In the genomic region with DNA sequence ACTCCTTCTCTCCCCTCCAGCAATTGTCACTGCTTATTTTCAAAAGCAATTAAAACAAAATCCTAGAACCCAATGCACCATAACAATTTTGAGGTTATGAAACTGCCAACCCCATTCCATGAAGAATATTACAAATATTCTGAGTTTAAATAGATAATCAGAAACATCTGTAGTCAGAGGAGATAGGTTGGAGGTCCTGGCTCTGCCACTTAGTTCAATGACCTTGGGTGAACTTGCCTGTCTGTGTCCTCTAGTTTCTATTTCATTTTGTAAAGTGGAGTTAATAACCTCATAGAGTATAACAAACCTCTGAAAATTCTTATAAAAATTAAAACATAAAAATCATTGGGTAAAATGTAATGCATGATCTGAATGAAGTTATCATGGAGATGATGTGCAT, we compare ENCODE assay signal across 18 cellular contexts.
A peak's percentile ranks its signal among the peaks of the same experiment; 100 is the strongest.
DNase-seq lines count a peak whose midpoint lies in the region; ATAC-seq and TF ChIP-seq lines count a peak whose summit lies in the region.
"Had no signal": no experiment of that assay in that cellular context is flagged by ENCODE, and none has a peak within 500 bp of the region (broad histone marks: within the 10 kb centered on the region; RNA-seq: fewer than 3 reads in every experiment).

No MANE protein-coding gene starts in this region.

- no peaks in the 10 kb centered on the region for H3K27me3 Mint-ChIP-seq in naive thymus-derived CD4-positive, alpha-beta T cell
- H3K27me3 Mint-ChIP-seq: CD4-positive, alpha-beta memory T cell had no signal

- H3K27ac Mint-ChIP-seq in naive thymus-derived CD4-positive, alpha-beta T cell: no peak overlapping the region
- H3K27ac Mint-ChIP-seq: CD4-positive, alpha-beta memory T cell; GM23338 had no signal

- H3K4me3 ChIP-seq in naive thymus-derived CD4-positive, alpha-beta T cell (ENCODE audit: low read length): no peak overlapping the region
- H3K4me3 ChIP-seq in MG63: no peak overlapping the region
- H3K4me3 ChIP-seq: GM12878, GM23338 had no signal

- ATAC-seq in SK-N-SH treated with all-trans-retinoic acid at 6 μM for 48 hours: peak; percentile 71
- no peak for ATAC-seq in naive thymus-derived CD4-positive, alpha-beta T cell
- ATAC-seq in GM21528 (IDR thresholded peaks at IDR 0.05; ENCODE audit: low FRiP score, unreplicated experiment): no peak
- ATAC-seq in stimulated activated naive CD8-positive, alpha-beta T cell treated with anti-CD3 and anti-CD28 coated beads, Interleukin-15, Interleukin-2, amounts not matched to agents 100 U/mL and 50 U/mL, for 24 hours: no peak
- ATAC-seq: GM12878, GM23338 had no signal

- no peaks in the 10 kb centered on the region for H3K27me3 ChIP-seq in naive thymus-derived CD4-positive, alpha-beta T cell (ENCODE audit: control insufficient read depth in 2 of 2, insufficient read depth in 2 of 2, low read length in 2 of 2)
- no peaks in the 10 kb centered on the region for H3K27me3 ChIP-seq in MG63
- H3K27me3 ChIP-seq: BE2C had no signal

- H3K4me3 Mint-ChIP-seq in naive thymus-derived CD4-positive, alpha-beta T cell: no peak overlapping the region
- H3K4me3 Mint-ChIP-seq: CD4-positive, alpha-beta memory T cell; GM23338 had no signal

- CTCF ChIA-PET in naive thymus-derived CD4-positive, alpha-beta T cell (lab: Charles Lee): no interaction called here

- peak; percentile 24 for DNase-seq in AG09319 (ENCODE audit: extremely low read depth, low read depth)
- peak; percentile 50 for DNase-seq in GM03348 (ENCODE audit: low spot score)
- peak; percentile 58 for DNase-seq in fibroblast of peridontal ligament (ENCODE audit: extremely low read depth)
- DNase-seq in naive thymus-derived CD4-positive, alpha-beta T cell: no peak
- no peak for DNase-seq in stimulated activated naive CD8-positive, alpha-beta T cell treated with anti-CD3 and anti-CD28 coated beads, Interleukin-15, Interleukin-2, amounts not matched to agents 100 U/mL and 50 U/mL, for 24 hours
- DNase-seq in MG63: no peak
- DNase-seq: 8988T; BE2C; CD4-positive, alpha-beta memory T cell; DMS153; DMS79 treated with DMSO at 0.1 percent for 48 hours; GDM1; H7 had no signal

- H3K36me3 Mint-ChIP-seq in naive thymus-derived CD4-positive, alpha-beta T cell: no peaks in the 10 kb centered on the region
- H3K36me3 Mint-ChIP-seq: CD4-positive, alpha-beta memory T cell had no signal

- intact Hi-C loops in naive thymus-derived CD4-positive, alpha-beta T cell (cut with micrococcal nuclease): no loop called here

- peaks cover 0 to 7% (median 0%) of the 10 kb centered on the region in 3 experiments for H3K9me3 ChIP-seq in naive thymus-derived CD4-positive, alpha-beta T cell (ENCODE audit: control insufficient read depth in 2 of 3, low read length in 3 of 3)
- H3K9me3 ChIP-seq in MG63: 0 out of 2 replicates have a peak, but pooled peaks cover 2% of the 10 kb centered on the region
- H3K9me3 ChIP-seq: BE2C had no signal

- no peaks in the 10 kb centered on the region for H3K4me1 Mint-ChIP-seq in naive thymus-derived CD4-positive, alpha-beta T cell
- H3K4me1 Mint-ChIP-seq: CD4-positive, alpha-beta memory T cell; GM23338 had no signal

- no peaks in the 10 kb centered on the region for H3K4me1 ChIP-seq in naive thymus-derived CD4-positive, alpha-beta T cell (ENCODE audit: control insufficient read depth in 2 of 2, insufficient read depth in 2 of 2, low read length in 2 of 2)
- H3K4me1 ChIP-seq: BE2C had no signal

- no peaks in the 10 kb centered on the region for H3K36me3 ChIP-seq in naive thymus-derived CD4-positive, alpha-beta T cell (ENCODE audit: control insufficient read depth in 2 of 3, insufficient read depth in 3 of 3, low read length in 3 of 3)
- no peaks in the 10 kb centered on the region for H3K36me3 ChIP-seq in MG63
- H3K36me3 ChIP-seq: BE2C had no signal

- TF ChIP-seq CTCF in AG09319 (IDR thresholded peaks at IDR 0.05; ENCODE audit: low read depth, low read length): no peak

- POLR2A ChIA-PET in naive thymus-derived CD4-positive, alpha-beta T cell (lab: Charles Lee): no interaction called here

- peaks cover 0 to 16% (median 5%) of the 10 kb centered on the region in 11 donors for H3K9me3 Mint-ChIP-seq in naive thymus-derived CD4-positive, alpha-beta T cell

- no peak overlapping the region for H3K27ac ChIP-seq in naive thymus-derived CD4-positive, alpha-beta T cell (ENCODE audit: low read depth, low read length)
- H3K27ac ChIP-seq: C4-2B had no signal

TF ChIP-seq in SK-N-SH treated with all-trans-retinoic acid at 6 μM for 48 hours, 23 proteins besides CTCF, POLR2A, EP300 and RAD21 (continues in another document):
- TF ChIP-seq ISL1 (CRISPR knock-in tag; IDR thresholded peaks at IDR 0.05): no peak
- TF ChIP-seq PPARA (CRISPR knock-in tag; IDR thresholded peaks at IDR 0.05; ENCODE audit: borderline replicate concordance): no peak
- no peak for TF ChIP-seq SNAI2 (CRISPR knock-in tag; IDR thresholded peaks at IDR 0.05)
- no peak for TF ChIP-seq POU6F1 (CRISPR knock-in tag; IDR thresholded peaks at IDR 0.05; ENCODE audit: borderline replicate concordance, low read depth)
- TF ChIP-seq ZNF70 (CRISPR knock-in tag; IDR thresholded peaks at IDR 0.05): no peak
- no peak for TF ChIP-seq CREB5 (CRISPR knock-in tag; IDR thresholded peaks at IDR 0.05; ENCODE audit: low read depth)
- TF ChIP-seq PATZ1 (CRISPR knock-in tag; IDR thresholded peaks at IDR 0.05; ENCODE audit: borderline replicate concordance): no peak
- TF ChIP-seq TCF4 (CRISPR knock-in tag; IDR thresholded peaks at IDR 0.05; ENCODE audit: borderline replicate concordance): no peak
- no peak for TF ChIP-seq ARNTL (CRISPR knock-in tag; IDR thresholded peaks at IDR 0.05; ENCODE audit: borderline replicate concordance, low read depth)
- no peak for TF ChIP-seq ZNF565 (CRISPR knock-in tag; conservative IDR thresholded peaks at IDR 0.05; ENCODE audit: low read depth)
- TF ChIP-seq TSHZ2 (CRISPR knock-in tag; IDR thresholded peaks at IDR 0.05): no peak
- TF ChIP-seq ESRRG (CRISPR knock-in tag; IDR thresholded peaks at IDR 0.05): no peak

Comparison
In these comparisons a context has a peak if more than half of its experiments do, and no peak if none do; other contexts are left out.
1. DNase-seq: peak in AG09319 (single experiment), GM03348 (single experiment) and fibroblast of peridontal ligament (single experiment); none in naive thymus-derived CD4-positive, alpha-beta T cell (0 of 9), stimulated activated naive CD8-positive, alpha-beta T cell treated with anti-CD3 and anti-CD28 coated beads, Interleukin-15, Interleukin-2, amounts not matched to agents 100 U/mL and 50 U/mL, for 24 hours (single experiment) and MG63 (single experiment).